In genomic region chr13:33139186-33139585, GRCh38 we compare ENCODE assay signal across 15 cellular contexts.
DNase-seq lines count a peak whose midpoint lies in the region; ATAC-seq and TF ChIP-seq lines count a peak whose summit lies in the region.
"Had no signal": no experiment of that assay in that cellular context is flagged by ENCODE, and none has a peak within 500 bp of the region (broad histone marks: within the 10 kb centered on the region; RNA-seq: fewer than 3 reads in every experiment).

No MANE protein-coding gene starts in this region.

- H3K27me3 ChIP-seq in KMS-11 (ENCODE audit: insufficient read depth, low read depth): no peaks in the 10 kb centered on the region
- no peaks in the 10 kb centered on the region for H3K27me3 ChIP-seq in SJCRH30
- H3K27me3 ChIP-seq in left ventricle myocardium inferior (ENCODE audit: low read depth): no peaks in the 10 kb centered on the region
- no peaks in the 10 kb centered on the region for H3K27me3 ChIP-seq in gastrocnemius medialis
- no peaks in the 10 kb centered on the region for H3K27me3 ChIP-seq in neural progenitor cell

- TF ChIP-seq CTCF in KMS-11 (conservative IDR thresholded peaks at IDR 0.05; ENCODE audit: low read depth, low read length) (no peak), left ventricle myocardium inferior (IDR thresholded peaks at IDR 0.05; ENCODE audit: borderline replicate concordance) (no peak), gastrocnemius medialis (IDR thresholded peaks at IDR 0.05 in 4 of 5, conservative IDR thresholded peaks at IDR 0.05 in 1 of 5) (no peak), neural progenitor cell (IDR thresholded peaks at IDR 0.05) (no peak)

- H3K27ac ChIP-seq in KMS-11 (no peak overlapping the region; the same call in 1 of the 2 replicates), SJCRH30 (peak overlapping the region; percentile 98), left ventricle myocardium inferior (replicated peaks) (peak overlapping the region; percentile 52), gastrocnemius medialis (peak overlapping the region; percentile 60 to 71 (median 64)), neural progenitor cell (no peak overlapping the region)
- H3K27ac ChIP-seq: HL-60, VCaP had no signal

- peak overlapping the region; percentile 21; the same call in 1 of the 2 replicates for H3K4me2 ChIP-seq in KMS-11
- H3K4me2 ChIP-seq in neural progenitor cell: no peak overlapping the region

- no peaks in the 10 kb centered on the region for H4K20me1 ChIP-seq in KMS-11 (ENCODE audit: insufficient read depth)
- no peaks in the 10 kb centered on the region for H4K20me1 ChIP-seq in neural progenitor cell (ENCODE audit: low read depth)

- H3K4me1 ChIP-seq in KMS-11 (ENCODE audit: low read depth, poor library complexity, severe bottlenecking) (peaks cover 30% of the 10 kb centered on the region), SJCRH30 (peaks cover 43% of the 10 kb centered on the region), left ventricle myocardium inferior (peaks cover 60% of the 10 kb centered on the region), gastrocnemius medialis (peaks cover 26 to 46% of the 10 kb centered on the region in 2 donors), neural progenitor cell (peaks cover 12% of the 10 kb centered on the region)

- H3K9me3 ChIP-seq in SJCRH30 (replicated peaks): no peaks in the 10 kb centered on the region
- peaks cover 13% of the 10 kb centered on the region for H3K9me3 ChIP-seq in left ventricle myocardium inferior (replicated peaks)
- no peaks in the 10 kb centered on the region for H3K9me3 ChIP-seq in gastrocnemius medialis
- no peaks in the 10 kb centered on the region for H3K9me3 ChIP-seq in neural progenitor cell (ENCODE audit: low read depth)

- H2AFZ ChIP-seq in KMS-11 (ENCODE audit: low read depth) (peak overlapping the region; percentile 34; the same call in 1 of the 2 replicates), neural progenitor cell (replicated peaks) (no peak overlapping the region)

- peak; percentile 78 to 90 for DNase-seq in SJCRH30
- DNase-seq in left ventricle myocardium inferior: peak; percentile 70
- DNase-seq in gastrocnemius medialis: peak; percentile 85 to 90
- DNase-seq in HT-29 (ENCODE audit: low spot score): no peak
- no peak for DNase-seq in midbrain (lab: John Stamatoyannopoulos, UW)
- no peak for DNase-seq in neural progenitor cell (ENCODE audit: low spot score)
- DNase-seq: activated CD8-positive, alpha-beta memory T cell treated with anti-CD3 and anti-CD28 coated beads for 24 hours; activated effector memory CD4-positive, alpha-beta T cell treated with anti-CD3 and anti-CD28 coated beads, Interleukin-2, amount 50 U/mL, for 16 hours; mesendoderm; stimulated activated CD4-positive, alpha-beta T cell treated with anti-CD3 and anti-CD28 coated beads, Interleukin-12 subunit alpha, Interleukin-12 subunit beta, amount 100 ng/mL, for 4 hours had no signal

- ATAC-seq in gastrocnemius medialis (peak; percentile 96 to 97), HG02763 (IDR thresholded peaks at IDR 0.05; ENCODE audit: unreplicated experiment) (no peak)

- in situ Hi-C loops in gastrocnemius medialis (cut with MboI; ENCODE audit: low sequenced_read_pairs in 4 of 4): no loop called here

- no peak overlapping the region for H3K4me3 Mint-ChIP-seq in neural progenitor cell
- H3K4me3 Mint-ChIP-seq: B cell had no signal

- H3K79me2 ChIP-seq in KMS-11 (ENCODE audit: insufficient read depth, low read depth): no peaks in the 10 kb centered on the region
- H3K79me2 ChIP-seq in neural progenitor cell (ENCODE audit: low read depth): no peaks in the 10 kb centered on the region

- no peaks in the 10 kb centered on the region for H3K27me3 Mint-ChIP-seq in neural progenitor cell (ENCODE audit: insufficient read depth, low read depth)

- no peaks in the 10 kb centered on the region for H3K36me3 Mint-ChIP-seq in neural progenitor cell

- intact Hi-C loops in left ventricle myocardium inferior (cut with micrococcal nuclease) (no loop called here), gastrocnemius medialis (cut with DNase I; ENCODE audit: low total_unique reads) (no loop called here)

- H3K4me1 Mint-ChIP-seq in neural progenitor cell: peaks cover 17% of the 10 kb centered on the region
- H3K4me1 Mint-ChIP-seq: B cell had no signal

- H3K36me3 ChIP-seq in KMS-11 (ENCODE audit: insufficient read depth) (no peaks in the 10 kb centered on the region), SJCRH30 (peaks cover 29% of the 10 kb centered on the region), left ventricle myocardium inferior (peaks cover 59% of the 10 kb centered on the region), gastrocnemius medialis (no peaks in the 10 kb centered on the region), neural progenitor cell (no peaks in the 10 kb centered on the region)

- TF ChIP-seq POLR2A in gastrocnemius medialis (IDR thresholded peaks at IDR 0.05): no peak

- no peak overlapping the region for H3K27ac Mint-ChIP-seq in neural progenitor cell
- H3K27ac Mint-ChIP-seq: B cell had no signal

- H3K9me3 Mint-ChIP-seq in neural progenitor cell: peaks cover 4% of the 10 kb centered on the region

- no peaks in the 10 kb centered on the region for H3F3A ChIP-seq in neural progenitor cell (ENCODE audit: low read depth)

- H3K9ac ChIP-seq in KMS-11 (no peak overlapping the region), neural progenitor cell (no peak overlapping the region)

- no peak overlapping the region for H3K4me3 ChIP-seq in KMS-11 (IDR thresholded peaks at IDR 0.05; ENCODE audit: insufficient read depth, low read depth, low read length)
- no peak overlapping the region for H3K4me3 ChIP-seq in SJCRH30
- no peak overlapping the region for H3K4me3 ChIP-seq in left ventricle myocardium inferior
- no peak overlapping the region for H3K4me3 ChIP-seq in gastrocnemius medialis
- H3K4me3 ChIP-seq in neural progenitor cell: no peak overlapping the region

Comparison
In these comparisons a context has a peak if more than half of its experiments do, and no peak if none do; other contexts are left out.
1. H3K27ac ChIP-seq: peak in SJCRH30 (single experiment), left ventricle myocardium inferior (single experiment) and gastrocnemius medialis (4 of 4); none in KMS-11 (single experiment) and neural progenitor cell (single experiment).
2. DNase-seq: peak in SJCRH30 (2 of 2), left ventricle myocardium inferior (single experiment) and gastrocnemius medialis (2 of 2); none in HT-29 (single experiment), midbrain (single experiment) and neural progenitor cell (single experiment).